ENCODE assay signal across 29 cellular contexts in genomic region chr15:30033211-30033610, GRCh38. TPM values are rescaled to one million over a fixed set of nuclear protein-coding genes. Genes with fewer than 3 reads are reported as not detected.
"Had no signal": no experiment of that assay in that cellular context is flagged by ENCODE, and none has a peak within 500 bp of the region (broad histone marks: within the 10 kb centered on the region; RNA-seq: fewer than 3 reads in every experiment).

No MANE protein-coding gene starts in this region.

- H3K36me3 ChIP-seq: esophagus squamous epithelium, prostate gland, sigmoid colon, stomach, thyroid gland, vagina had no signal

- ATAC-seq: effector memory CD8-positive, alpha-beta T cell; left lobe of liver; naive thymus-derived CD4-positive, alpha-beta T cell; right cardiac atrium; stimulated activated effector memory CD8-positive, alpha-beta T cell treated with anti-CD3 and anti-CD28 coated beads, Interleukin-12 subunit alpha, Interleukin-12 subunit beta, amount 100 ng/mL, for 72 hours had no signal

- H3K27ac ChIP-seq: coronary artery, esophagus squamous epithelium, neural progenitor cell, parathyroid adenoma, prostate gland, sigmoid colon, stomach, thyroid gland, vagina had no signal

- H3K27me3 ChIP-seq: esophagus squamous epithelium, neural progenitor cell, sigmoid colon, stomach, thyroid gland, vagina had no signal

- H3K4me1 ChIP-seq: esophagus squamous epithelium, neural progenitor cell, parathyroid adenoma, prostate gland, sigmoid colon, stomach, thyroid gland, vagina had no signal

- H3K4me3 ChIP-seq: coronary artery, esophagus squamous epithelium, neural progenitor cell, prostate gland, sigmoid colon, stomach, thyroid gland, vagina had no signal

- DNase-seq: dermis blood vessel endothelial cell; effector memory CD8-positive, alpha-beta T cell; erythroblast; esophagus squamous epithelium; mesendoderm; midbrain; naive thymus-derived CD4-positive, alpha-beta T cell; right cardiac atrium; sigmoid colon; stimulated activated CD4-positive, alpha-beta T cell treated with anti-CD3 and anti-CD28 coated beads, Interleukin-2, amount 100 ng/mL, for 24 hours; stimulated activated CD4-positive, alpha-beta T cell treated with anti-CD3 and anti-CD28 coated beads, Interleukin-4, amount 100 ng/mL, for 24 hours; stimulated activated naive CD4-positive, alpha-beta T cell treated with Interleukin-2 at 50 U/mL for 16 hours; stomach; thyroid gland; trophoblast cell had no signal

- H3K9me3 ChIP-seq: esophagus squamous epithelium, prostate gland, thyroid gland, vagina had no signal

RNA-seq across cellular contexts. Expression of gene GOLGA8J, which starts 49.5 kb away (rescaled TPM):
- total RNA-seq: chondrocyte, esophagus squamous epithelium, lung microvascular endothelial cell, mucosa of gallbladder, osteoblast, skeletal muscle tissue, stomach, ureter, vagina had no signal
- polyA plus RNA-seq: keratinocyte; naive thymus-derived CD4-positive, alpha-beta T cell; right cardiac atrium; sigmoid colon; stomach had no signal
